ENCODE assay signal across 8 cellular contexts in the genomic region with DNA sequence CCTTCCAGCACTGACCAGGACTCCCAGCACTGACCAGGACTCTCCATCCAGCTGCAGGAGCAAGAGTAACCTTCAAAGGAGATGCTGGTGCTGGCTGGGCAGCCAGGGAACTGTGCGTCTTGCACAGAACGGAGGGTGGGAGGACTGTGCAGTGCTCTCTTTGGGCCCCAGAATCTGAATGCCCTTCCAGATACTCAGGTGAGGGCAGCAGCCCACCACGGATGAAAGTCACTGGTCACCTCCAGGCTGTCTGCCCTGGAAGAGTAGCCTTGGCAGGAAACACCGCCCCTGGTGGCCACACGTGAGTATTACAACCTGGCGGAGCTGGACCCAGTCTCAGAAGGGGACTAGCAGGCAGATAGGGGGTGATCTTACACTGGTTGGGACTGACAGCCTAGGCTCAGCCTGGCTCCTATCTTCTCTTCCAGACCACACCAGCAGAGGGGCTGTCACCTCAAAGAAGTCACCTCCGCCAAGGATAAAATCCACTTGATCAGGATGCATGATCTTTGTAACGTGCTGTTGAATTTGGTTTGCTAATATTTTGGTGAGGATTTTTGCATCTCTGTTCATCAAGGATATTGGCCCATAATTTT. TPM values are rescaled to one million over a fixed set of nuclear protein-coding genes. Genes with fewer than 3 reads are reported as not detected.
A peak's percentile ranks its signal among the peaks of the same experiment; 100 is the strongest.
DNase-seq lines count a peak whose midpoint lies in the region; ATAC-seq, FAIRE-seq and TF ChIP-seq lines count a peak whose summit lies in the region.

No MANE protein-coding gene starts in this region.

- H2AFZ ChIP-seq in HepG2 (ENCODE audit: low read length) = no peak overlapping the region

- peak; percentile 98 for FAIRE-seq in HepG2 (lab: Jason Lieb, UNC)

- 14% methylated on average over 8 of the region's 8 CpGs for WGBS in HepG2 (ENCODE audit: low lambda C conversion rate)

- peaks cover 85% of the 10 kb centered on the region for H3K4me1 ChIP-seq in HepG2 (ENCODE audit: insufficient read depth, low read length)

- in situ Hi-C loops in HepG2 (cut with HindIII; ENCODE audit: extremely low pct_ligation_motif_present, low pct_unique_long_range_greater_than_20kb) = loop anchor here (25.0 kb wide), 1 partner anchor 206 kb away; the partner anchor contains the start of gene ADAMTSL2

- BruUV-seq in HepG2 (replicated peaks; lab: Mats Ljungman, UMichigan) = no TSS peak

- intact Hi-C loops in HepG2 (cut with micrococcal nuclease; ENCODE audit: unreplicated experiment) = no loop called here

- peak overlapping the region; percentile 23; the same call in 1 of the 2 replicates for H3K9ac ChIP-seq in HepG2 (ENCODE audit: insufficient read depth, low read depth, low read length)

- H3K27ac ChIP-seq in HepG2 (ENCODE audit: extremely low read length, insufficient read depth, low read length) = peak overlapping the region; percentile 17

- H3K9me3 ChIP-seq in HepG2 (ENCODE audit: low read length) = no peaks in the 10 kb centered on the region

- CTCF ChIA-PET in HepG2 (lab: Yijun Ruan, JAX; ENCODE audit: low intra/inter-chr PET ratio, low total read pairs) = interaction anchor here (1.2 to 2.5 kb wide), 4 partner anchors 15 to 28 kb away, joined by 3 to 16 read pairs (median 5); no protein-coding TSS in a partner anchor

- peak; percentile 73 for ATAC-seq in HG03066 (IDR thresholded peaks at IDR 0.05; ENCODE audit: low read depth, unreplicated experiment)
- peak; percentile 52 for ATAC-seq in HepG2
- no peak for ATAC-seq in HG03025 (IDR thresholded peaks at IDR 0.05; ENCODE audit: low FRiP score, unreplicated experiment)

- TF ChIP-seq POLR2A in HepG2 (IDR thresholded peaks at IDR 0.05; ENCODE audit: insufficient read depth in 1 of 2, low read depth in 2 of 2, low read length in 2 of 2) = no peak

- H3K36me3 ChIP-seq in HepG2 (replicated peaks in 1 of 2; ENCODE audit: control insufficient read depth in 1 of 2, insufficient read depth in 2 of 2, low read length in 2 of 2) = no peaks in the 10 kb centered on the region

- POLR2A ChIA-PET in HepG2 (lab: Yijun Ruan, JAX) = interaction anchor here (0.5 to 2.4 kb wide), 9 partner anchors 9 to 141 kb away, joined by 3 to 15 read pairs (median 4); no protein-coding TSS in a partner anchor

- no peak for TF ChIP-seq EP300 in HepG2 (IDR thresholded peaks at IDR 0.05; ENCODE audit: low read depth in 2 of 2, low read length in 2 of 2)
- TF ChIP-seq EP300 in HepG2 (CRISPR knock-in tag; IDR thresholded peaks at IDR 0.05; ENCODE audit: borderline replicate concordance) = 0 out of 2 replicates have a peak, but pooled peaks have one; percentile 33

- TF ChIP-seq RAD21 in HepG2 (CRISPR knock-in tag; IDR thresholded peaks at IDR 0.05) = peak; percentile 89

- no peak overlapping the region for H3K4me3 ChIP-seq in choroid plexus epithelial cell (ENCODE audit: low read depth, low read length)
- no peak overlapping the region for H3K4me3 ChIP-seq in HepG2 (replicated peaks in 1 of 3; ENCODE audit: insufficient read depth in 1 of 3, low read depth in 2 of 3, low read length in 3 of 3)

- peaks cover 5% of the 10 kb centered on the region for H3K79me2 ChIP-seq in HepG2 (ENCODE audit: insufficient read depth, low read length)

- DNase-seq in DMS153 treated with DMSO at 0.1 percent for 48 hours (lab: John Stamatoyannopoulos, UW; ENCODE audit: unreplicated experiment) (peak; percentile 42), NCI-H524 treated with DMSO at 0.1 percent for 48 hours (lab: John Stamatoyannopoulos, UW) (peak; percentile 75), choroid plexus epithelial cell (ENCODE audit: low read depth) (peak; percentile 78), HepG2 (ENCODE audit: low spot score) (peak; percentile 83)
- DNase-seq in activated CD4-positive, alpha-beta T cell treated with anti-CD3 and anti-CD28 coated beads for 4 hours = peak; percentile 58 to 77
- DNase-seq in stimulated activated CD4-positive, alpha-beta T cell treated with anti-CD3 and anti-CD28 coated beads, TNF-alpha, amount 100 ng/mL, for 24 hours (ENCODE audit: low read depth in 3 of 3) = peak; percentile 48 to 68 (median 61)

- no peaks in the 10 kb centered on the region for H3K27me3 ChIP-seq in HepG2 (ENCODE audit: control insufficient read depth in 1 of 2, insufficient read depth in 2 of 2, low read length in 2 of 2)

- peak overlapping the region; percentile 57 for H3K4me2 ChIP-seq in HepG2 (ENCODE audit: low read depth, low read length)

- peak; percentile 97 for TF ChIP-seq CTCF in choroid plexus epithelial cell (conservative IDR thresholded peaks at IDR 0.05; ENCODE audit: low read depth, low read length)
- TF ChIP-seq CTCF in HepG2 (CRISPR knock-in tag; IDR thresholded peaks at IDR 0.05) = peak; percentile 98

- no peaks in the 10 kb centered on the region for H4K20me1 ChIP-seq in HepG2 (ENCODE audit: insufficient read depth, low read length)

TF ChIP-seq in HepG2, 621 proteins besides CTCF, POLR2A, EP300 and RAD21 (continues in another document):
- TF ChIP-seq ZMYM3 (CRISPR knock-in tag; IDR thresholded peaks at IDR 0.05) = peak; percentile 54; the same call in 1 of the 2 replicates
- TF ChIP-seq, protein P1, sequence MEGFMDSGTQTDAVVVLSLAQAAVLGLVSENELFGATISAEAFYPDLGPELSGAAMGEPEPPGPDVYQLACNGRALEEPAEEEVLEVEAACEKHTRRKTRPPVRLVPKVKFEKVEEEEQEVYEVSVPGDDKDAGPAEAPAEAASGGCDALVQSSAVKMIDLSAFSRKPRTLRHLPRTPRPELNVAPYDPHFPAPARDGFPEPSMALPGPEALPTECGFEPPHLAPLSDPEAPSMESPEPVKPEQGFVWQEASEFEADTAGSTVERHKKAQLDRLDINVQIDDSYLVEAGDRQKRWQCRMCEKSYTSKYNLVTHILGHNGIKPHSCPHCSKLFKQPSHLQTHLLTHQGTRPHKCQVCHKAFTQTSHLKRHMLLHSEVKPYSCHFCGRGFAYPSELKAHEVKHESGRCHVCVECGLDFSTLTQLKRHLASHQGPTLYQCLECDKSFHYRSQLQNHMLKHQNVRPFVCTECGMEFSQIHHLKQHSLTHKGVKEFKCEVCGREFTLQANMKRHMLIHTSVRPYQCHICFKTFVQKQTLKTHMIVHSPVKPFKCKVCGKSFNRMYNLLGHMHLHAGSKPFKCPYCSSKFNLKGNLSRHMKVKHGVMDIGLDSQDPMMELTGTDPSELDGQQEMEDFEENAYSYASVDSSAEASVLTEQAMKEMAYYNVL (CRISPR knock-in tag; IDR thresholded peaks at IDR 0.05; ENCODE audit: borderline replicate concordance) = 0 out of 2 replicates have a peak, but pooled peaks have one; percentile 14
- TF ChIP-seq RBAK (CRISPR knock-in tag; IDR thresholded peaks at IDR 0.05) = no peak
- 0 out of 2 replicates have a peak, but pooled peaks have one; percentile 54 for TF ChIP-seq STAT6 (CRISPR knock-in tag; IDR thresholded peaks at IDR 0.05; ENCODE audit: borderline replicate concordance)
- no peak; the same call in 1 of the 2 replicates for TF ChIP-seq ZNF124 (CRISPR knock-in tag; IDR thresholded peaks at IDR 0.05)
- TF ChIP-seq KAT7 (CRISPR knock-in tag; IDR thresholded peaks at IDR 0.05; ENCODE audit: borderline replicate concordance) = no peak
- TF ChIP-seq KAT2B (IDR thresholded peaks at IDR 0.05; ENCODE audit: borderline replicate concordance, low read depth, low read length) = no peak
- TF ChIP-seq ZBTB7B (CRISPR knock-in tag; IDR thresholded peaks at IDR 0.05) = peak; percentile 92
- TF ChIP-seq MXD4 (CRISPR knock-in tag; IDR thresholded peaks at IDR 0.05) = peak; percentile 54; the same call in 1 of the 2 replicates

RNA-seq across cellular contexts. Expression of gene SARDH, which starts 4.8 kb away (rescaled TPM):
- 32.5 and 34.9 TPM in 2 replicates for total RNA-seq in HepG2 (2016; rRNA removed; fragmentation: Illumina TruSeq; extraction: Trizol)
- 5.5 and 6.4 TPM in 2 replicates for total RNA-seq in HepG2 (2016; cell fraction: cytosol; rRNA removed; fragmentation: Illumina TruSeq; extraction: Trizol; ENCODE audit: low read depth)
- 25.6 and 34.1 TPM in 2 replicates for total RNA-seq in HepG2 (2016; cell fraction: insoluble cytoplasmic fraction; rRNA removed; fragmentation: Illumina TruSeq; extraction: Trizol)
- 13.0 TPM in 2 replicates for total RNA-seq in HepG2 (2016; cell fraction: membrane; rRNA removed; fragmentation: Illumina TruSeq; extraction: Trizol)
- total RNA-seq in HepG2 (2016; cell fraction: nucleus; rRNA removed; fragmentation: Illumina TruSeq; extraction: Trizol) = 26.8 and 31.9 TPM in 2 replicates
- 11.6 and 15.6 TPM in 2 replicates for polyA plus RNA-seq in HepG2 (2011; rRNA removed)
- 6.1 and 10.1 TPM in 2 replicates for polyA plus RNA-seq in HepG2 (2011; cell fraction: cytosol; rRNA removed)
- 107 and 130 TPM in 2 replicates for polyA plus RNA-seq in HepG2 (2011; cell fraction: nucleus; rRNA removed)
- polyA plus RNA-seq in HepG2 (2012) = 20.2 and 23.9 TPM in 2 replicates
- polyA plus RNA-seq in HepG2 (2016; cell fraction: cytosol; fragmentation: Illumina TruSeq; extraction: Trizol; ENCODE audit: low read depth) = 4.0 and 4.1 TPM in 2 replicates
- polyA plus RNA-seq in HepG2 (2016; cell fraction: insoluble cytoplasmic fraction; fragmentation: Illumina TruSeq; extraction: Trizol; ENCODE audit: low read depth) = 23.4 and 31.6 TPM in 2 replicates
- polyA plus RNA-seq in HepG2 (2016; cell fraction: membrane; fragmentation: Illumina TruSeq; extraction: Trizol; ENCODE audit: low read depth) = 7.8 and 8.3 TPM in 2 replicates
- 46.0 and 50.9 TPM in 2 replicates for polyA plus RNA-seq in HepG2 (2016; cell fraction: nucleus; fragmentation: Illumina TruSeq; extraction: Trizol; ENCODE audit: insufficient read depth, low read depth)
- polyA minus RNA-seq in HepG2 (2011; rRNA and poly(A)+ RNA removed; ENCODE audit: low replicate concordance) = 55.5 TPM in 1 of 2 replicates, not detected in the other
- polyA minus RNA-seq in HepG2 (2011; cell fraction: cytosol; rRNA and poly(A)+ RNA removed) = 17.1 and 19.0 TPM in 2 replicates
- 35.9 and 37.7 TPM in 2 replicates for polyA minus RNA-seq in HepG2 (2011; cell fraction: nucleus; rRNA and poly(A)+ RNA removed)
